In genomic region chr16:71339481-71340171, GRCh38 we compare ENCODE assay signal across 26 cellular contexts. TPM values are rescaled to one million over a fixed set of nuclear protein-coding genes. Genes with fewer than 3 reads are reported as not detected.
A peak's percentile ranks its signal among the peaks of the same experiment; 100 is the strongest.
DNase-seq lines count a peak whose midpoint lies in the region; ATAC-seq, FAIRE-seq and TF ChIP-seq lines count a peak whose summit lies in the region.
"Had no signal": no experiment of that assay in that cellular context is flagged by ENCODE, and none has a peak within 500 bp of the region (broad histone marks: within the 10 kb centered on the region; RNA-seq: fewer than 3 reads in every experiment).

No MANE protein-coding gene starts in this region.

- no peaks in the 10 kb centered on the region for H3K27me3 ChIP-seq in keratinocyte (ENCODE audit: control insufficient read depth, extremely low read depth, insufficient read depth, low read length)
- H3K27me3 ChIP-seq: BLaER1, body of pancreas had no signal

- no peaks in the 10 kb centered on the region for H3K9me1 ChIP-seq in keratinocyte (ENCODE audit: control insufficient read depth, extremely low read depth, insufficient read depth, low read length)

- H3K4me1 ChIP-seq in keratinocyte (ENCODE audit: control insufficient read depth, extremely low read depth, insufficient read depth, low read length), result peaks cover 31% of the 10 kb centered on the region
- H3K4me1 ChIP-seq: BLaER1, body of pancreas, suprapubic skin had no signal

- TF ChIP-seq CTCF in keratinocyte (optimal IDR thresholded peaks at IDR 0.05 in 1 of 3, IDR thresholded peaks at IDR 0.05 in 1 of 3, conservative IDR thresholded peaks at IDR 0.05 in 1 of 3; ENCODE audit: extremely low read depth in 1 of 3, insufficient read depth in 2 of 3, low read length in 3 of 3), result no peak

- dilution Hi-C loops in keratinocyte (cut with MboI; ENCODE audit: extremely low pct_ligation_motif_present, low sequenced_read_pairs), result no loop called here

- peak; percentile 57 for DNase-seq in DMS53 treated with DMSO at 0.1 percent for 48 hours (lab: John Stamatoyannopoulos, UW; ENCODE audit: unreplicated experiment)
- peak; percentile 65 for DNase-seq in HT-29 (ENCODE audit: low spot score)
- DNase-seq in NCI-H510A treated with DMSO at 0.1 percent for 48 hours (lab: John Stamatoyannopoulos, UW), result peak; percentile 64
- DNase-seq in keratinocyte (ENCODE audit: low read depth, low spot score), result peak; percentile 88
- no peak for DNase-seq in GM12892 (ENCODE audit: insufficient read length)
- no peak for DNase-seq in left cardiac atrium
- DNase-seq in iPS-NIHi7 (ENCODE audit: extremely low spot score), result no peak
- DNase-seq: activated CD4-positive, alpha-beta T cell treated with anti-CD3 and anti-CD28 coated beads, Interleukin-2, amount 10 ng/mL, durations not matched to agents 7 days and 5 days; activated T-cell treated with anti-CD3 and anti-CD28 coated beads, Interleukin-2, amount 50 U/mL, for 48 hours; body of pancreas; Caco-2; EL; kidney glomerular epithelial cell; NCI-H1694 treated with DMSO at 0.1 percent for 48 hours; NCI-H446; OCI-M1; right cardiac atrium; Right ventricle myocardium superior; WERI-Rb-1 had no signal

- H3K9me3 ChIP-seq in keratinocyte (ENCODE audit: control insufficient read depth, low read depth, low read length), result no peaks in the 10 kb centered on the region
- H3K9me3 ChIP-seq: BLaER1, body of pancreas, Caco-2, suprapubic skin had no signal

- H3K79me2 ChIP-seq in keratinocyte (ENCODE audit: control insufficient read depth, insufficient read depth, low read length), result no peaks in the 10 kb centered on the region

- intact Hi-C loops in left cardiac atrium (cut with DNase I), result no loop called here

- H4K20me1 ChIP-seq in keratinocyte (ENCODE audit: control insufficient read depth, extremely low read depth, insufficient read depth, low read length), result no peaks in the 10 kb centered on the region
- H4K20me1 ChIP-seq: BLaER1 had no signal

- FAIRE-seq in keratinocyte (lab: Jason Lieb, UNC) (peak; percentile 90), GM12892 (lab: Jason Lieb, UNC) (no peak)
- FAIRE-seq: H1 had no signal

- peak overlapping the region; percentile 53 for H3K27ac ChIP-seq in keratinocyte (ENCODE audit: control insufficient read depth, insufficient read depth, low read length)
- H3K27ac ChIP-seq: BLaER1, body of pancreas, suprapubic skin, WERI-Rb-1 had no signal

- TF ChIP-seq POLR2A in GM12892 (IDR thresholded peaks at IDR 0.05; ENCODE audit: low read depth, low read length), result no peak

- ATAC-seq in left cardiac atrium (no peak), GM18909 (IDR thresholded peaks at IDR 0.05; ENCODE audit: poor library complexity, unreplicated experiment) (no peak)
- ATAC-seq: body of pancreas, right cardiac atrium had no signal

- H3K36me3 ChIP-seq in keratinocyte (ENCODE audit: control insufficient read depth in 2 of 2, extremely low read depth in 1 of 2, insufficient read depth in 2 of 2, low read length in 2 of 2), result no peaks in the 10 kb centered on the region
- H3K36me3 ChIP-seq: BLaER1, suprapubic skin, WERI-Rb-1 had no signal

- no peak overlapping the region for H2AFZ ChIP-seq in keratinocyte (ENCODE audit: control insufficient read depth, low read length)

- H3K4me3 ChIP-seq in keratinocyte (ENCODE audit: control insufficient read depth in 2 of 3, extremely low read depth in 1 of 3, insufficient read depth in 2 of 3, low read depth in 1 of 3, low read length in 3 of 3), result no peak overlapping the region
- H3K4me3 ChIP-seq: BLaER1, body of pancreas, suprapubic skin had no signal

- peak overlapping the region; percentile 4 for H3K4me2 ChIP-seq in keratinocyte (ENCODE audit: control insufficient read depth, extremely low read depth, insufficient read depth, low read depth, low read length)
- H3K4me2 ChIP-seq: BLaER1 had no signal

- H3K9ac ChIP-seq in keratinocyte (ENCODE audit: control insufficient read depth, extremely low read depth, insufficient read depth, low read length), result peak overlapping the region; percentile 13
- H3K9ac ChIP-seq: BLaER1 had no signal

RNA-seq across cellular contexts. Expression of gene CALB2, which starts 18.9 kb away (rescaled TPM):
- 62.7 and 68.8 TPM in 2 replicates for total RNA-seq in HT-29 (2014; rRNA removed; shearing (Covaris generic))
- 0.39 to 1.4 TPM (median 1.2 TPM) in 3 replicates for polyA plus RNA-seq in keratinocyte
- 16.9 TPM for polyA plus RNA-seq in keratinocyte (2011; ENCODE audit: low read depth)
- 0.62 and 0.92 TPM in 2 replicates for polyA plus RNA-seq in keratinocyte (2011; cell fraction: cytosol; rRNA removed)
- 0.60 and 1.0 TPM in 2 replicates for polyA plus RNA-seq in keratinocyte (2011; cell fraction: nucleus; rRNA removed)
- polyA plus RNA-seq in keratinocyte (2012; ENCODE audit: low replicate concordance), result 0.89 and 8.8 TPM in 2 replicates
- polyA minus RNA-seq in keratinocyte, result 0.35 TPM in 1 of 3 replicates, not detected in the others
- polyA minus RNA-seq in keratinocyte (2011; cell fraction: cytosol; rRNA and poly(A)+ RNA removed), result not detected
- polyA minus RNA-seq in keratinocyte (2011; cell fraction: nucleus; rRNA and poly(A)+ RNA removed), result 0.39 and 3.7 TPM in 2 replicates
- polyA plus RNA-seq in GM12892 (2012; ENCODE audit: missing spikeins), result not detected
- 10 to 100 TPM; 25.9 to 30.8 TPM for total RNA-seq in left cardiac atrium
- total RNA-seq: activated CD4-positive, alpha-beta T cell treated with anti-CD3 and anti-CD28 coated beads, Interleukin-2, amount 10 ng/mL, durations not matched to agents 7 days and 5 days; Caco-2; chondrocyte; lung microvascular endothelial cell; neural crest cell had no signal

RNA-seq across cellular contexts. Expression of gene CMTR2, which starts 50.4 kb away (rescaled TPM):
- total RNA-seq in HT-29 (2014; rRNA removed; shearing (Covaris generic)), result 40.8 and 41.6 TPM in 2 replicates
- polyA plus RNA-seq in keratinocyte, result 18.0 to 37.9 TPM (median 26.5 TPM) in 3 replicates
- 11.4 TPM for polyA plus RNA-seq in keratinocyte (2011; ENCODE audit: low read depth)
- 9.1 and 23.0 TPM in 2 replicates for polyA plus RNA-seq in keratinocyte (2011; cell fraction: cytosol; rRNA removed)
- 29.2 and 41.2 TPM in 2 replicates for polyA plus RNA-seq in keratinocyte (2011; cell fraction: nucleus; rRNA removed)
- polyA plus RNA-seq in keratinocyte (2012; ENCODE audit: low replicate concordance), result 13.2 and 13.7 TPM in 2 replicates
- 4.4 to 28.7 TPM (median 21.5 TPM) in 3 replicates for polyA minus RNA-seq in keratinocyte
- polyA minus RNA-seq in keratinocyte (2011; cell fraction: cytosol; rRNA and poly(A)+ RNA removed), result 18.8 TPM
- polyA minus RNA-seq in keratinocyte (2011; cell fraction: nucleus; rRNA and poly(A)+ RNA removed), result 21.5 and 31.8 TPM in 2 replicates
- polyA plus RNA-seq in GM12892 (2012; ENCODE audit: missing spikeins), result 21.0 TPM
- total RNA-seq in left cardiac atrium, result 10 to 100 TPM; 10.4 to 11.3 TPM

Comparison
In these comparisons a context has a peak if more than half of its experiments do, and no peak if none do; other contexts are left out.
1. DNase-seq: peak in DMS53 treated with DMSO at 0.1 percent for 48 hours (single experiment), HT-29 (single experiment), NCI-H510A treated with DMSO at 0.1 percent for 48 hours (single experiment) and keratinocyte (single experiment); none in GM12892 (single experiment), left cardiac atrium (single experiment) and iPS-NIHi7 (single experiment).